In genomic region chr17:79776378-79777165, GRCh38 we compare ENCODE assay signal across 1 cellular context.
TF ChIP-seq lines count a peak whose summit lies in the region.

No MANE protein-coding gene starts in this region.

TF ChIP-seq in HCT116, 20 proteins besides CTCF, POLR2A, EP300 and RAD21 (continued from another document):
- no peak for TF ChIP-seq ZNF274 (IDR thresholded peaks at IDR 0.05; ENCODE audit: low read depth, low read length)
- TF ChIP-seq SIN3A (IDR thresholded peaks at IDR 0.05; ENCODE audit: low read depth) = no peak
